14 cellular contexts compared by ENCODE assay signal in the genomic region with DNA sequence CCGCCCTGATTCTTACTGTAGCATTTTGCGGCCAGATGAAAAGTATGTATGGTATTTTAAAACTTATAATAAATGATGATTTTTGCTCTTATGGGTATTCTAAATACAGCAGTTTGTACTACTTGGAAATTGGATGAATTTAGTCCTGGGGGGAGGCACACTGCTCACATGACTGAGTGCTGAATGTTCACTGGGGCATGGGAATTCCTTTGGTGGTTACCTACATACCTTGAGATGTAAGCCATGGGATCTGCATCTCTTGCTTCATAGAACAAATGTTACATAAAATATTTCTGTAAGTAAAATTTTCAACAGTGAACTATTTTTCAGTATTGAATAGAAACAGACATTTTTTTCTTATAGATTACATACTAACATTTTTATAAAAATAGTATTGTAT.
DNase-seq lines count a peak whose midpoint lies in the region; TF ChIP-seq lines count a peak whose summit lies in the region.
"Had no signal": no experiment of that assay in that cellular context is flagged by ENCODE, and none has a peak within 500 bp of the region (broad histone marks: within the 10 kb centered on the region; RNA-seq: fewer than 3 reads in every experiment).

No MANE protein-coding gene starts in this region.

- H3K4me3 ChIP-seq in kidney epithelial cell (ENCODE audit: low read depth, low read length), result no peak overlapping the region

- H3K27me3 ChIP-seq in kidney epithelial cell (ENCODE audit: control insufficient read depth, insufficient read depth, low read length), result no peaks in the 10 kb centered on the region

- no peaks in the 10 kb centered on the region for H3K36me3 ChIP-seq in kidney epithelial cell (ENCODE audit: control insufficient read depth, insufficient read depth, low read length)

- no peak for TF ChIP-seq CTCF in kidney epithelial cell (IDR thresholded peaks at IDR 0.05; ENCODE audit: insufficient read depth, low read length, poor library complexity, severe bottlenecking)
- no peak for TF ChIP-seq CTCF in GM20000 (IDR thresholded peaks at IDR 0.05; ENCODE audit: extremely low read depth, missing control alignments)

- DNase-seq in astrocyte of the hippocampus (ENCODE audit: low read depth, low spot score) (peak; percentile 40), kidney epithelial cell (ENCODE audit: low read depth) (peak; percentile 52), renal cortical epithelial cell (ENCODE audit: low read depth) (peak; percentile 59), NK-92 (lab: John Stamatoyannopoulos, UW; ENCODE audit: unreplicated experiment) (no peak), GM20000 (ENCODE audit: low spot score) (no peak)
- DNase-seq in activated effector memory CD4-positive, alpha-beta T cell treated with Interleukin-2 at 50 U/mL for 16 hours, result no peak
- DNase-seq: ACHN; AML-193; Caco-2; CD4-positive, alpha-beta T cell; DMS153; DMS79 treated with DMSO at 0.1 percent for 48 hours; GF-D8; H9 had no signal

Comparison
In these comparisons a context has a peak if more than half of its experiments do, and no peak if none do; other contexts are left out.
1. DNase-seq: peak in astrocyte of the hippocampus (single experiment), kidney epithelial cell (single experiment) and renal cortical epithelial cell (single experiment); none in NK-92 (single experiment), GM20000 (single experiment) and activated effector memory CD4-positive, alpha-beta T cell treated with Interleukin-2 at 50 U/mL for 16 hours (single experiment).